ENCODE assay signal across 9 cellular contexts in the genomic region with DNA sequence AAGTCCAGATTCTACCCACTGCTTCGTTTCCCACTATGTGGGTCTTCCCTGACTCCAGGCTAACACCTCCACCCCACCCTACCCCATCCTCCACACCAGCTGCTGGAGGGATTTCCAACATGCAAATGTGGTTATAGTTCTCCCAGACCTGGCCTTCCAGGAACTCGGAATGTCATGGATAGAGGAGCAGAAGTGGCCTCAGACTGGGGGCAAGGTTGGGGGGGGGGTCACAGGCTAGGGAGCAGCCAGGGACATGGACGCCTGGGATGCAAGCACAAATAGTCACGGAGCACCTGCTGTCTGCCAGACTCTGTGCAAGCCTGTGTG. TPM values are rescaled to one million over a fixed set of nuclear protein-coding genes. Genes with fewer than 3 reads are reported as not detected.
DNase-seq lines count a peak whose midpoint lies in the region; ATAC-seq, FAIRE-seq and TF ChIP-seq lines count a peak whose summit lies in the region.
"Had no signal": no experiment of that assay in that cellular context is flagged by ENCODE, and none has a peak within 500 bp of the region (broad histone marks: within the 10 kb centered on the region; RNA-seq: fewer than 3 reads in every experiment).

No MANE protein-coding gene starts in this region.

- BruUV-seq in IMR-90 (replicated peaks; lab: Mats Ljungman, UMichigan): no TSS peak

- dilution Hi-C loops in IMR-90 (cut with HindIII; ENCODE audit: low sequenced_read_pairs, unreplicated experiment): no loop called here

- H3K9me1 ChIP-seq in IMR-90 (ENCODE audit: insufficient read depth, low read length): peaks cover 28% of the 10 kb centered on the region

- TF ChIP-seq CTCF in IMR-90 (conservative IDR thresholded peaks at IDR 0.05; ENCODE audit: low read depth, low read length) (no peak), osteocyte (IDR thresholded peaks at IDR 0.05) (no peak), D721Med (IDR thresholded peaks at IDR 0.05; ENCODE audit: insufficient read depth, missing control alignments) (no peak)

- peak overlapping the region; percentile 8; the same call in 1 of the 2 replicates for H2BK20ac ChIP-seq in IMR-90 (ENCODE audit: low read depth, low read length)

- no peak overlapping the region for H2AFZ ChIP-seq in IMR-90 (replicated peaks; ENCODE audit: low read length, poor library complexity)

- ATAC-seq in CD4-positive, CD25-positive, alpha-beta regulatory T cell (ENCODE audit: low read depth in 2 of 2): no peak
- no peak for ATAC-seq in IMR-90 (ENCODE audit: low read depth)

- no peak overlapping the region for H3K14ac ChIP-seq in IMR-90 (replicated peaks; ENCODE audit: low read depth, low read length)

- H4K8ac ChIP-seq in IMR-90 (ENCODE audit: low read depth in 2 of 2, low read length in 2 of 2): no peak overlapping the region

- H3K4me3 ChIP-seq in CD4-positive, CD25-positive, alpha-beta regulatory T cell (ENCODE audit: low read depth, low read length): no peak overlapping the region
- no peak overlapping the region for H3K4me3 ChIP-seq in IMR-90 (ENCODE audit: insufficient read depth, low read depth, low read length)
- H3K4me3 ChIP-seq: ovary had no signal

- no peak overlapping the region for H3K9ac ChIP-seq in IMR-90 (ENCODE audit: low read depth, low read length)

- H3K4me2 ChIP-seq in IMR-90 (ENCODE audit: low read depth, low read length): no peak overlapping the region; the same call in 1 of the 2 replicates

- H3K27ac Mint-ChIP-seq in CD4-positive, CD25-positive, alpha-beta regulatory T cell: peak overlapping the region; percentile 88 to 90 (median 89)
- H3K27ac Mint-ChIP-seq in osteocyte (ENCODE audit: unreplicated experiment): peak overlapping the region; percentile 86

- H3K9me3 ChIP-seq in CD4-positive, CD25-positive, alpha-beta regulatory T cell (ENCODE audit: control insufficient read depth in 2 of 2, low read length in 2 of 2): no peaks in the 10 kb centered on the region
- no peaks in the 10 kb centered on the region for H3K9me3 ChIP-seq in IMR-90 (ENCODE audit: control insufficient read depth, insufficient read depth, low read length)
- H3K9me3 ChIP-seq: ovary had no signal

- H3K27ac ChIP-seq in CD4-positive, CD25-positive, alpha-beta regulatory T cell (ENCODE audit: insufficient read depth, low read length, poor library complexity, severe bottlenecking): peak overlapping the region; percentile 29
- H3K27ac ChIP-seq in IMR-90 (ENCODE audit: insufficient read depth, low read length) (no peak overlapping the region; the same call in 1 of the 2 replicates), cingulate gyrus (ENCODE audit: low read depth, low read length) (peak overlapping the region; percentile 47)

- peaks cover 14 to 56% of the 10 kb centered on the region in 2 experiments; a peak in 3 of 4 replicates for H3K79me1 ChIP-seq in IMR-90 (ENCODE audit: low read depth in 1 of 2, low read length in 2 of 2)

- no peaks in the 10 kb centered on the region for H3K27me3 ChIP-seq in CD4-positive, CD25-positive, alpha-beta regulatory T cell (ENCODE audit: control insufficient read depth, insufficient read depth, low read length)
- H3K27me3 ChIP-seq in IMR-90 (ENCODE audit: control insufficient read depth, insufficient read depth, low read length): no peaks in the 10 kb centered on the region
- H3K27me3 ChIP-seq: ovary had no signal

- H3K4ac ChIP-seq in IMR-90 (ENCODE audit: low read depth, low read length): peak overlapping the region; percentile 80

- H2BK120ac ChIP-seq in IMR-90 (ENCODE audit: low read depth, low read length): peak overlapping the region; percentile 85; the same call in 1 of the 2 replicates

- FAIRE-seq in D721Med (lab: Jason Lieb, UNC): no peak

- no peak for DNase-seq in CD4-positive, CD25-positive, alpha-beta regulatory T cell
- no peak for DNase-seq in IMR-90
- no peak for DNase-seq in osteocyte (ENCODE audit: extremely low spot score, unreplicated experiment)
- no peak for DNase-seq in mesenteric fat pad (ENCODE audit: low spot score)
- no peak for DNase-seq in Ammon's horn (ENCODE audit: low spot score)
- no peak for DNase-seq in D721Med (ENCODE audit: insufficient read length, low spot score)

- POLR2A ChIA-PET in IMR-90 (lab: Charles Lee; ENCODE audit: unreplicated experiment): no interaction called here

- no peak overlapping the region for H3K23ac ChIP-seq in IMR-90 (ENCODE audit: low read depth, low read length)

- CTCF ChIA-PET in IMR-90 (lab: Yijun Ruan, JAX): interaction anchor here (1.7 kb wide), 1 partner anchor 153 kb away, joined by 5 read pairs; no protein-coding TSS in a partner anchor

- H2AK9ac ChIP-seq in IMR-90 (replicated peaks; ENCODE audit: low read depth, low read length, poor library complexity): no peak overlapping the region

- peaks cover 0 to 49% (median 36%) of the 10 kb centered on the region in 4 donors for H3K4me1 Mint-ChIP-seq in CD4-positive, CD25-positive, alpha-beta regulatory T cell
- peaks cover 62% of the 10 kb centered on the region for H3K4me1 Mint-ChIP-seq in osteocyte (ENCODE audit: unreplicated experiment)

- TF ChIP-seq RAD21 in IMR-90 (IDR thresholded peaks at IDR 0.05; ENCODE audit: low read length): no peak

- no peak overlapping the region for H3K18ac ChIP-seq in IMR-90 (ENCODE audit: low read depth, low read length)

- H4K91ac ChIP-seq in IMR-90 (ENCODE audit: insufficient read depth, low read depth, low read length): peak overlapping the region; percentile 80; the same call in 1 of the 2 replicates

- in situ Hi-C loops in IMR-90 (cut with MboI; ENCODE audit: low sequenced_read_pairs): no loop called here

- peaks cover 4% of the 10 kb centered on the region for H3K27me3 Mint-ChIP-seq in CD4-positive, CD25-positive, alpha-beta regulatory T cell
- H3K27me3 Mint-ChIP-seq in osteocyte (ENCODE audit: unreplicated experiment): no peaks in the 10 kb centered on the region

- peak overlapping the region; percentile 96 for H2AK5ac ChIP-seq in IMR-90 (ENCODE audit: low read depth, low read length)

- peak overlapping the region; percentile 83 to 91 (median 87) for H3K4me3 Mint-ChIP-seq in CD4-positive, CD25-positive, alpha-beta regulatory T cell
- H3K4me3 Mint-ChIP-seq in osteocyte (ENCODE audit: unreplicated experiment): no peak overlapping the region

- no peaks in the 10 kb centered on the region for H3K36me3 ChIP-seq in CD4-positive, CD25-positive, alpha-beta regulatory T cell (ENCODE audit: control insufficient read depth, insufficient read depth, low read length)
- no peaks in the 10 kb centered on the region for H3K36me3 ChIP-seq in IMR-90 (ENCODE audit: control insufficient read depth, insufficient read depth, low read length)
- H3K36me3 ChIP-seq: ovary had no signal

- peaks cover 6% of the 10 kb centered on the region; the same call in 1 of the 2 replicates for H4K20me1 ChIP-seq in IMR-90 (ENCODE audit: insufficient read depth, low read length)

- H2BK5ac ChIP-seq in IMR-90 (ENCODE audit: low read depth, low read length, poor library complexity, severe bottlenecking): peak overlapping the region; percentile 88

- no peak overlapping the region for H3K56ac ChIP-seq in IMR-90 (ENCODE audit: extremely low read depth, insufficient read depth, low read length)

- WGBS in IMR-90 (ENCODE audit: extremely low coverage in 2 of 2, insufficient read length in 1 of 2), 2 experiments: 57% methylated on average over 2 of the region's 4 CpGs; no CpG with 5 or more reads in 1 of the 2 experiments

- H3K36me3 Mint-ChIP-seq in CD4-positive, CD25-positive, alpha-beta regulatory T cell: no peaks in the 10 kb centered on the region
- H3K36me3 Mint-ChIP-seq in osteocyte (ENCODE audit: unreplicated experiment): no peaks in the 10 kb centered on the region

- H3K9me3 Mint-ChIP-seq in CD4-positive, CD25-positive, alpha-beta regulatory T cell: no peaks in the 10 kb centered on the region
- no peaks in the 10 kb centered on the region for H3K9me3 Mint-ChIP-seq in osteocyte (ENCODE audit: unreplicated experiment)

- TF ChIP-seq POLR2A in IMR-90 (IDR thresholded peaks at IDR 0.05; ENCODE audit: low read depth, low read length): no peak

- H3K4me1 ChIP-seq in CD4-positive, CD25-positive, alpha-beta regulatory T cell (ENCODE audit: control insufficient read depth, insufficient read depth, low read length, poor library complexity, severe bottlenecking): peaks cover 42% of the 10 kb centered on the region
- peaks cover 44% of the 10 kb centered on the region for H3K4me1 ChIP-seq in IMR-90 (ENCODE audit: control insufficient read depth, insufficient read depth, low read length)

- peak overlapping the region; percentile 81; the same call in 1 of the 3 replicates for H2BK15ac ChIP-seq in IMR-90 (ENCODE audit: low read depth, low read length)

- intact Hi-C loops in IMR-90 (cut with micrococcal nuclease): no loop called here

- H4K5ac ChIP-seq in IMR-90 (ENCODE audit: low read depth, low read length): no peak overlapping the region

TF ChIP-seq in IMR-90, 13 proteins besides CTCF, POLR2A, EP300 and RAD21 (continues in another document):
- TF ChIP-seq CHD1 (IDR thresholded peaks at IDR 0.05; ENCODE audit: low read depth, low read length) (no peak), SMC3 (IDR thresholded peaks at IDR 0.05; ENCODE audit: low read depth, low read length) (no peak)

RNA-seq across cellular contexts. Expression of gene CAMKK1, which starts 2.0 kb away (rescaled TPM):
- total RNA-seq in CD4-positive, CD25-positive, alpha-beta regulatory T cell: 3.2 TPM
- polyA plus RNA-seq in CD4-positive, CD25-positive, alpha-beta regulatory T cell: under 1 TPM; 0.09 to 0.96 (median 0.72) TPM
- total RNA-seq in IMR-90 (2012; rRNA removed) (4.1 and 4.2 TPM in 2 replicates), osteocyte (1.3 and 1.8 TPM in 2 replicates), mesenteric fat pad (4.9 TPM)
- 7.7 and 8.2 TPM in 2 replicates for polyA plus RNA-seq in IMR-90 (2012; rRNA removed)
- 4.6 and 6.1 TPM in 2 replicates for polyA plus RNA-seq in IMR-90 (2012; cell fraction: cytosol; rRNA removed)
- polyA plus RNA-seq in IMR-90 (2012; cell fraction: nucleus; rRNA removed; ENCODE audit: low replicate concordance): 18.8 and 32.0 TPM in 2 replicates

RNA-seq across cellular contexts. Expression of gene P2RX1, which starts 25.4 kb away (rescaled TPM):
- 2.3 TPM for total RNA-seq in CD4-positive, CD25-positive, alpha-beta regulatory T cell
- not detected for polyA plus RNA-seq in CD4-positive, CD25-positive, alpha-beta regulatory T cell
- total RNA-seq in IMR-90 (2012; rRNA removed) (not detected in 2 replicates), osteocyte (not detected in 2 replicates), mesenteric fat pad (2.3 TPM)
- polyA plus RNA-seq in IMR-90 (2012; rRNA removed): not detected in 2 replicates
- not detected in 2 replicates for polyA plus RNA-seq in IMR-90 (2012; cell fraction: cytosol; rRNA removed)
- polyA plus RNA-seq in IMR-90 (2012; cell fraction: nucleus; rRNA removed; ENCODE audit: low replicate concordance): 0.09 and 0.10 TPM in 2 replicates
- total RNA-seq: SK-MEL-5 had no signal

RNA-seq across cellular contexts. Expression of gene NCBP3, which starts 44.8 kb away (rescaled TPM):
- total RNA-seq in CD4-positive, CD25-positive, alpha-beta regulatory T cell: 46.0 TPM
- polyA plus RNA-seq in CD4-positive, CD25-positive, alpha-beta regulatory T cell: 10 to 100 TPM; 10.5 to 15.7 (median 12.2) TPM
- total RNA-seq in IMR-90 (2012; rRNA removed) (10.8 and 15.6 TPM in 2 replicates), osteocyte (44.4 and 45.8 TPM in 2 replicates), mesenteric fat pad (27.5 TPM)
- 13.5 and 21.0 TPM in 2 replicates for polyA plus RNA-seq in IMR-90 (2012; rRNA removed)
- 2.5 and 4.0 TPM in 2 replicates for polyA plus RNA-seq in IMR-90 (2012; cell fraction: cytosol; rRNA removed)
- 10.1 and 46.4 TPM in 2 replicates for polyA plus RNA-seq in IMR-90 (2012; cell fraction: nucleus; rRNA removed; ENCODE audit: low replicate concordance)
